Comparison of ENCODE assay signal across 8 cellular contexts in the genomic region with DNA sequence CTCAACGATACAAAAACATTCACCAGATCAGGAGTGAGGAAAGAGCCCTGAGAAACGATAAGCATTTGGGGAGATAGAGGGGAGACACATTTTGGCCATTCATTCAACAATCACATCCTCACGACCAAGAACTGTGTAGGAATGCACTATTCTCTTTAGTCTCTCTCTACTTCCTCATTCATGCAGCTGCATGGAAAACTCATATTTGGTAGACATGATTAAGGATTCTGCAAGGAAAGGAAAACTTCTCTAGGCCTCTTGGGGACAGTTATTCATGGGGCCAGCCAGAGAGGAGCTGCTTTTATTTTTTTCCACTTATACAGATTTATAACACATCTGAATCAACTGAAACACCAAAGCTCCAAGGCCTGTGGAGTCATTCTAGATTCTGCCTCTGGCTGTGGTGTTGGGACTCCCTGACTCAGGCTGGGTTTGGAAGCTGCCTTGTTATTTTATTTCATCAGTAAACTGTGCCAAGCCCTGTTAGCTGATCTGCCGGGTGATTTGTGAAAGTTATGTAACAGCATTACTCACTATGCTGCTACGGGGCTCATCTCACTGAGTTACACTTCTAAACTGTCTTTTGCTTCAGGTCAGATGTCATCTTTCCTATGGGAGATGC.
DNase-seq lines count a peak whose midpoint lies in the region; ATAC-seq and TF ChIP-seq lines count a peak whose summit lies in the region.

No MANE protein-coding gene starts in this region.

- H3K4me3 ChIP-seq in sigmoid colon = no peak overlapping the region

- TF ChIP-seq EP300 in sigmoid colon (IDR thresholded peaks at IDR 0.05) = peak in 1 of 4 donors; percentile 31

- no peaks in the 10 kb centered on the region for H3K9me3 ChIP-seq in sigmoid colon

- no peak for TF ChIP-seq POLR2A in sigmoid colon (IDR thresholded peaks at IDR 0.05)

- intact Hi-C loops in sigmoid colon (cut with DNase I) = no loop called here

- H3K4me1 ChIP-seq in foreskin keratinocyte (peaks cover 11% of the 10 kb centered on the region), sigmoid colon (peaks cover 6 to 53% (median 42%) of the 10 kb centered on the region in 4 donors)

- 34 to 45% methylated on average over 5 of the region's 5 CpGs for WGBS in sigmoid colon, 2 donors

- no peaks in the 10 kb centered on the region for H3K27me3 ChIP-seq in foreskin keratinocyte
- no peaks in the 10 kb centered on the region for H3K27me3 ChIP-seq in sigmoid colon

- TF ChIP-seq CTCF in foreskin keratinocyte (conservative IDR thresholded peaks at IDR 0.05) (peak; percentile 4), sigmoid colon (IDR thresholded peaks at IDR 0.05) (no peak)

- peak; percentile 98 for DNase-seq in GM04503 (ENCODE audit: low read depth)
- DNase-seq in foreskin keratinocyte = peak; percentile 82 to 91
- DNase-seq in sigmoid colon = peak; percentile 93
- DNase-seq in stimulated activated naive CD4-positive, alpha-beta T cell (lab: John Stamatoyannopoulos, UW) = no peak
- DNase-seq in effector CD4-positive, alpha-beta T cell = no peak
- no peak for DNase-seq in NCI-H2196 (lab: John Stamatoyannopoulos, UW; ENCODE audit: unreplicated experiment)
- DNase-seq in DMS79 (lab: John Stamatoyannopoulos, UW) = no peak

- H3K36me3 ChIP-seq in sigmoid colon = peaks cover 0 to 12% (median 0%) of the 10 kb centered on the region in 4 donors

- H3K27ac ChIP-seq in foreskin keratinocyte = no peak overlapping the region
- peak overlapping the region; percentile 76 to 88 (median 80) for H3K27ac ChIP-seq in sigmoid colon

- ATAC-seq in SK-N-SH treated with all-trans-retinoic acid at 6 μM for 48 hours (peak; percentile 93), foreskin keratinocyte (peak; percentile 99)

TF ChIP-seq in SK-N-SH treated with all-trans-retinoic acid at 6 μM for 48 hours, 23 proteins besides CTCF, POLR2A, EP300 and RAD21:
- TF ChIP-seq RARB (CRISPR knock-in tag; IDR thresholded peaks at IDR 0.05) (0 out of 2 replicates have a peak, but pooled peaks have one; percentile 11), TSHZ2 (CRISPR knock-in tag; IDR thresholded peaks at IDR 0.05) (no peak)

Comparison
In these comparisons a context has a peak if more than half of its experiments do, and no peak if none do; other contexts are left out.
1. DNase-seq: peak in GM04503 (single experiment), foreskin keratinocyte (2 of 2) and sigmoid colon (single experiment); none in stimulated activated naive CD4-positive, alpha-beta T cell (0 of 6), effector CD4-positive, alpha-beta T cell (single experiment), NCI-H2196 (single experiment) and DMS79 (single experiment).